In genomic region chr9:136002886-136003285, GRCh38 we compare ENCODE assay signal across 22 cellular contexts. TPM values are rescaled to one million over a fixed set of nuclear protein-coding genes. Genes with fewer than 3 reads are reported as not detected.
A peak's percentile ranks its signal among the peaks of the same experiment; 100 is the strongest.
DNase-seq lines count a peak whose midpoint lies in the region; ATAC-seq and TF ChIP-seq lines count a peak whose summit lies in the region.
"Had no signal": no experiment of that assay in that cellular context is flagged by ENCODE, and none has a peak within 500 bp of the region (broad histone marks: within the 10 kb centered on the region; RNA-seq: fewer than 3 reads in every experiment).

No MANE protein-coding gene starts in this region.

- no peaks in the 10 kb centered on the region for H3K4me1 Mint-ChIP-seq in activated naive CD8-positive, alpha-beta T cell treated with anti-CD3 and anti-CD28 coated beads for 36 hours
- H3K4me1 Mint-ChIP-seq: CD8-positive, alpha-beta memory T cell had no signal

- ATAC-seq in left lobe of liver (peak; percentile 58), sciatic nerve (peak; percentile 66), HG03378 (IDR thresholded peaks at IDR 0.05; ENCODE audit: unreplicated experiment) (no peak)
- ATAC-seq: body of pancreas had no signal

- no peaks in the 10 kb centered on the region for H3K36me3 Mint-ChIP-seq in activated naive CD8-positive, alpha-beta T cell treated with anti-CD3 and anti-CD28 coated beads for 36 hours

- H3K4me2 ChIP-seq in BLaER1 treated with 17β-estradiol and CSF1 and Interleukin-3, amounts not matched to agents 10 nM and 100 nM = peak overlapping the region in 6 of 11 experiments; percentile 24 to 55 (median 42); a peak in 9 of 22 replicates

- peaks cover 0 to 47% (median 0%) of the 10 kb centered on the region in 11 experiments; a peak in 6 of 22 replicates for H4K20me1 ChIP-seq in BLaER1 treated with 17β-estradiol and CSF1 and Interleukin-3, amounts not matched to agents 10 nM and 100 nM

- peaks cover 21 to 62% (median 46%) of the 10 kb centered on the region in 10 experiments for H3K4me1 ChIP-seq in BLaER1 treated with 17β-estradiol and CSF1 and Interleukin-3, amounts not matched to agents 10 nM and 100 nM

- no peak overlapping the region for H3K27ac ChIP-seq in BLaER1 treated with 17β-estradiol and CSF1 and Interleukin-3, amounts not matched to agents 10 nM and 100 nM
- H3K27ac ChIP-seq: body of pancreas had no signal

- no peak for TF ChIP-seq CTCF in fibroblast of pulmonary artery (IDR thresholded peaks at IDR 0.05; ENCODE audit: low read length, missing control alignments)

- H3K27ac Mint-ChIP-seq in activated naive CD8-positive, alpha-beta T cell treated with anti-CD3 and anti-CD28 coated beads for 36 hours = no peak overlapping the region
- H3K27ac Mint-ChIP-seq: CD8-positive, alpha-beta memory T cell had no signal

- intact Hi-C loops in sciatic nerve (cut with DNase I) = no loop called here

- no peak overlapping the region for H3K4me3 ChIP-seq in BLaER1 treated with 17β-estradiol and CSF1 and Interleukin-3, amounts not matched to agents 10 nM and 100 nM
- no peak overlapping the region for H3K4me3 ChIP-seq in fibroblast of pulmonary artery (replicated peaks; ENCODE audit: low read depth, low read length)
- H3K4me3 ChIP-seq: body of pancreas, esophagus muscularis mucosa had no signal

- H3K36me3 ChIP-seq in BLaER1 treated with 17β-estradiol and CSF1 and Interleukin-3, amounts not matched to agents 10 nM and 100 nM = peaks cover 0 to 10% (median 0%) of the 10 kb centered on the region in 11 experiments; a peak in 8 of 22 replicates

- H3K9ac ChIP-seq in BLaER1 treated with 17β-estradiol and CSF1 and Interleukin-3, amounts not matched to agents 10 nM and 100 nM = no peak overlapping the region

- peak; percentile 24 for DNase-seq in fibroblast of pulmonary artery (ENCODE audit: low read depth)
- DNase-seq in left lobe of liver (ENCODE audit: low spot score) = no peak
- no peak for DNase-seq in sciatic nerve (ENCODE audit: low spot score)
- no peak for DNase-seq in activated naive CD8-positive, alpha-beta T cell treated with anti-CD3 and anti-CD28 coated beads for 36 hours
- DNase-seq in NCI-H146 (lab: John Stamatoyannopoulos, UW) = no peak
- DNase-seq in NCI-H2196 treated with DMSO at 0.1 percent for 48 hours (lab: John Stamatoyannopoulos, UW; ENCODE audit: unreplicated experiment) = no peak
- DNase-seq: activated CD4-positive, alpha-beta T cell treated with anti-CD3 and anti-CD28 coated beads, Interleukin-2, amount 50 U/mL, for 48 hours; activated effector memory CD4-positive, alpha-beta T cell treated with Interleukin-2 at 50 U/mL for 16 hours; body of pancreas; CD8-positive, alpha-beta memory T cell; DMS53; GF-D8; KG1; NCI-H1694 treated with DMSO at 0.1 percent for 48 hours; NCI-H2171 treated with DMSO at 0.1 percent for 48 hours; NCI-H526 treated with DMSO at 0.1 percent for 48 hours; nucleus accumbens; retina; T-helper 9 cell had no signal

- no peaks in the 10 kb centered on the region for H3K27me3 Mint-ChIP-seq in activated naive CD8-positive, alpha-beta T cell treated with anti-CD3 and anti-CD28 coated beads for 36 hours
- H3K27me3 Mint-ChIP-seq: CD8-positive, alpha-beta memory T cell had no signal

- no peaks in the 10 kb centered on the region for H3K9me3 ChIP-seq in BLaER1 treated with 17β-estradiol and CSF1 and Interleukin-3, amounts not matched to agents 10 nM and 100 nM (replicated peaks in 1 of 11)
- H3K9me3 ChIP-seq: body of pancreas, esophagus muscularis mucosa had no signal

- no peak overlapping the region for H3K4me3 Mint-ChIP-seq in activated naive CD8-positive, alpha-beta T cell treated with anti-CD3 and anti-CD28 coated beads for 36 hours
- H3K4me3 Mint-ChIP-seq: CD8-positive, alpha-beta memory T cell had no signal

- no peaks in the 10 kb centered on the region for H3K27me3 ChIP-seq in BLaER1 treated with 17β-estradiol and CSF1 and Interleukin-3, amounts not matched to agents 10 nM and 100 nM
- H3K27me3 ChIP-seq: body of pancreas, esophagus muscularis mucosa had no signal

- H3K9me3 Mint-ChIP-seq in activated naive CD8-positive, alpha-beta T cell treated with anti-CD3 and anti-CD28 coated beads for 36 hours = no peaks in the 10 kb centered on the region
- H3K9me3 Mint-ChIP-seq: CD8-positive, alpha-beta memory T cell had no signal

RNA-seq across cellular contexts. Expression of gene UBAC1, which starts 41.7 kb away (rescaled TPM):
- total RNA-seq in left lobe of liver = 18.7 TPM
- total RNA-seq in sciatic nerve = 35.2 TPM
- 10 to 100 TPM; 30.0 to 32.6 TPM for total RNA-seq in activated naive CD8-positive, alpha-beta T cell treated with anti-CD3 and anti-CD28 coated beads for 36 hours
